Comparison of ENCODE assay signal across 13 cellular contexts in the genomic region with DNA sequence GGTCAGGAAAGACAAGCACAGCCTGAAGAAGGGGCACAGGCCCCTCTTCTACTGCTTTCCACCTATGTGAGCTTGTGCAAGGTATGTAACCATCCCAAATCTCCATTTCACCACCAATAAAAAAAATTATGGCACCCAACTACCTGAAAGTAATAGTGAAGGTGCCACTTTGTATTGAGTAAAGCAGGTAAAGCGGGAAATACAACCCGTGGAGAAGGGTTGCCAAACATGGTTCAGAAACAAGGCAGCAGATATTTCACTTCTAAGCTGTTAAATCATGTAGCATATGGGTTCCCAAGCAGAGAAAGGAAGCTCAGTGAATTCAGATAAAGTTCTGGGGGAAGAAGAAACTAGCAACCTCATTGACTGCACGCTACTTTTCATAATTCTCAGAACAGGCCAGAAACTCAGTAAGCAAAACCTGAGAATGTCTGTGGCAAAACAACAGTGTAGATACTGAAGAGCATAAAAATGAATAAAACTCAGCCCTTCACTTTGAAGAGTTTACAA. TPM values are rescaled to one million over a fixed set of nuclear protein-coding genes. Genes with fewer than 3 reads are reported as not detected.
DNase-seq lines count a peak whose midpoint lies in the region; ATAC-seq and TF ChIP-seq lines count a peak whose summit lies in the region.
"Had no signal": no experiment of that assay in that cellular context is flagged by ENCODE, and none has a peak within 500 bp of the region (broad histone marks: within the 10 kb centered on the region; RNA-seq: fewer than 3 reads in every experiment).

No MANE protein-coding gene starts in this region.

- no peaks in the 10 kb centered on the region for H3K9me3 Mint-ChIP-seq in nephron
- H3K9me3 Mint-ChIP-seq: stimulated activated effector memory CD8-positive, alpha-beta T cell treated with anti-CD3 and anti-CD28 coated beads, Interleukin-12 subunit alpha, Interleukin-12 subunit beta, amount 100 ng/mL, for 72 hours had no signal

- no peak for TF ChIP-seq POLR2A in erythroblast (IDR thresholded peaks at IDR 0.05; ENCODE audit: low read length)

- H3K27me3 ChIP-seq in dorsolateral prefrontal cortex (no peaks in the 10 kb centered on the region), upper lobe of right lung (no peaks in the 10 kb centered on the region)

- no peaks in the 10 kb centered on the region for H3K27me3 Mint-ChIP-seq in nephron (ENCODE audit: low read depth)

- no peaks in the 10 kb centered on the region for H3K9me3 ChIP-seq in upper lobe of right lung
- H3K9me3 ChIP-seq: HAP-1 had no signal

- intact Hi-C loops in dorsolateral prefrontal cortex (cut with DNase I) (no loop called here), upper lobe of right lung (cut with DNase I) (no loop called here)

- H3K4me3 Mint-ChIP-seq in nephron: peak overlapping the region; percentile 77 to 97 (median 93)
- H3K4me3 Mint-ChIP-seq: stimulated activated effector memory CD8-positive, alpha-beta T cell treated with anti-CD3 and anti-CD28 coated beads, Interleukin-12 subunit alpha, Interleukin-12 subunit beta, amount 100 ng/mL, for 72 hours had no signal

- TF ChIP-seq CTCF in dorsolateral prefrontal cortex (IDR thresholded peaks at IDR 0.05 in 54 of 56, conservative IDR thresholded peaks at IDR 0.05 in 2 of 56; ENCODE audit: low read depth in 1 of 56, partially characterized antibody in 56 of 56): no peak
- TF ChIP-seq CTCF in nephron (IDR thresholded peaks at IDR 0.05; ENCODE audit: unreplicated experiment in 3 of 3): no peak
- no peak for TF ChIP-seq CTCF in upper lobe of right lung (IDR thresholded peaks at IDR 0.05)

- ATAC-seq in upper lobe of right lung: no peak
- ATAC-seq: stimulated activated effector memory CD8-positive, alpha-beta T cell treated with anti-CD3 and anti-CD28 coated beads, Interleukin-12 subunit alpha, Interleukin-12 subunit beta, amount 100 ng/mL, for 72 hours had no signal

- H3K4me1 Mint-ChIP-seq in nephron: peaks cover 62% of the 10 kb centered on the region

- peak overlapping the region; percentile 62 to 98 (median 90) for H3K27ac Mint-ChIP-seq in nephron
- H3K27ac Mint-ChIP-seq: stimulated activated effector memory CD8-positive, alpha-beta T cell treated with anti-CD3 and anti-CD28 coated beads, Interleukin-12 subunit alpha, Interleukin-12 subunit beta, amount 100 ng/mL, for 72 hours had no signal

- no peaks in the 10 kb centered on the region for H3K36me3 ChIP-seq in upper lobe of right lung
- H3K36me3 ChIP-seq: HAP-1 had no signal

- peaks cover 12% of the 10 kb centered on the region for H3K36me3 Mint-ChIP-seq in nephron (ENCODE audit: low read depth)
- H3K36me3 Mint-ChIP-seq: stimulated activated effector memory CD8-positive, alpha-beta T cell treated with anti-CD3 and anti-CD28 coated beads, Interleukin-12 subunit alpha, Interleukin-12 subunit beta, amount 100 ng/mL, for 72 hours had no signal

- H3K4me3 ChIP-seq in dorsolateral prefrontal cortex: peak overlapping the region in 43 of 59 donors; percentile 1 to 85 (median 26)
- H3K4me3 ChIP-seq in upper lobe of right lung: peak overlapping the region; percentile 10
- H3K4me3 ChIP-seq: HAP-1 had no signal

- peaks cover 21% of the 10 kb centered on the region for H3K4me1 ChIP-seq in upper lobe of right lung

- H3K27ac ChIP-seq in dorsolateral prefrontal cortex (peak overlapping the region in 56 of 59 donors; percentile 7 to 96 (median 83)), upper lobe of right lung (peak overlapping the region; percentile 60)
- H3K27ac ChIP-seq: WERI-Rb-1 had no signal

- DNase-seq in SIG-M5 treated with dmso at 0.1 percent for 504 hours (lab: John Stamatoyannopoulos, UW; ENCODE audit: unreplicated experiment) (peak; percentile 11), SIG-M5 (lab: John Stamatoyannopoulos, UW) (no peak), dorsolateral prefrontal cortex (no peak), upper lobe of right lung (no peak), erythroblast (lab: John Stamatoyannopoulos, UW) (no peak)
- DNase-seq in stimulated activated naive CD4-positive, alpha-beta T cell (lab: John Stamatoyannopoulos, UW): no peak
- no peak for DNase-seq in activated CD4-positive, alpha-beta T cell treated with anti-CD3 and anti-CD28 coated beads, Interleukin-2, amount 50 U/mL, for 4 hours
- DNase-seq: kidney glomerular epithelial cell, NCI-H1092 treated with DMSO at 0.1 percent for 48 hours, WERI-Rb-1 had no signal

RNA-seq across cellular contexts. Expression of gene PLOD2, which starts 4.1 kb away (rescaled TPM):
- total RNA-seq in dorsolateral prefrontal cortex: 10 to 100 TPM; 18.4 to 75.5 (median 31.6) TPM
- total RNA-seq in upper lobe of right lung: 23.7 TPM
